In genomic region chr1:186790101-186790500, GRCh38 we compare ENCODE assay signal across 24 cellular contexts. TPM values are rescaled to one million over a fixed set of nuclear protein-coding genes. Genes with fewer than 3 reads are reported as not detected.
"Had no signal": no experiment of that assay in that cellular context is flagged by ENCODE, and none has a peak within 500 bp of the region (broad histone marks: within the 10 kb centered on the region; RNA-seq: fewer than 3 reads in every experiment).

No MANE protein-coding gene starts in this region.

- H3K36me3 Mint-ChIP-seq: memory B cell; mesothelial cell of epicardium; natural killer cell; stimulated activated memory B cell treated with anti-CD40 and anti-IgM and Interleukin-4, amounts not matched to agents 10 μg/mL and 1 μg/mL and 100 μg/mL, for 72 hours; type B pancreatic cell had no signal

- H3K27me3 ChIP-seq: gastroesophageal sphincter, left lung, spleen, thyroid gland, uterus had no signal

- H3K36me3 ChIP-seq: gastroesophageal sphincter, left lung, lower lobe of right lung, spleen, thyroid gland, uterus had no signal

- H3K27me3 Mint-ChIP-seq: memory B cell; stimulated activated memory B cell treated with anti-CD40 and anti-IgM and Interleukin-4, amounts not matched to agents 10 μg/mL and 1 μg/mL and 100 μg/mL, for 72 hours; type B pancreatic cell had no signal

- H3K27ac ChIP-seq: coronary artery, gastroesophageal sphincter, left lung, lower lobe of right lung, spleen, thyroid gland, uterus had no signal

- ATAC-seq: gastroesophageal sphincter; left lung; lower lobe of right lung; natural killer cell; sciatic nerve; stimulated activated memory B cell treated with anti-CD40 and anti-IgM and Interleukin-4, amounts not matched to agents 10 μg/mL and 1 μg/mL and 100 μg/mL, for 72 hours had no signal

- DNase-seq: effector CD4-positive, alpha-beta T cell; endodermal cell; erythroblast; foreskin fibroblast; glutamatergic neuron; left lung; lower lobe of right lung; natural killer cell; posterior cingulate gyrus; spleen; stimulated activated CD4-positive, alpha-beta T cell treated with anti-CD3 and anti-CD28 coated beads, Interleukin-15, amount 100 ng/mL, for 24 hours; stimulated activated CD4-positive, alpha-beta T cell treated with anti-CD3 and anti-CD28 coated beads, Interleukin-1b, Interleukin-23, amount 100 ng/mL, for 48 hours; stimulated activated CD4-positive, alpha-beta T cell treated with anti-CD3 and anti-CD28 coated beads, Interleukin-4, amount 100 ng/mL, for 24 hours; thyroid gland; uterus had no signal

- H3K9me3 Mint-ChIP-seq: endodermal cell, type B pancreatic cell had no signal

- H3K4me3 Mint-ChIP-seq: endodermal cell; memory B cell; mesothelial cell of epicardium; natural killer cell; neural crest cell; stimulated activated memory B cell treated with anti-CD40 and anti-IgM and Interleukin-4, amounts not matched to agents 10 μg/mL and 1 μg/mL and 100 μg/mL, for 72 hours; type B pancreatic cell had no signal

- H3K4me1 Mint-ChIP-seq: endodermal cell; memory B cell; mesothelial cell of epicardium; neural crest cell; stimulated activated memory B cell treated with anti-CD40 and anti-IgM and Interleukin-4, amounts not matched to agents 10 μg/mL and 1 μg/mL and 100 μg/mL, for 72 hours had no signal

- H3K27ac Mint-ChIP-seq: endodermal cell; memory B cell; mesothelial cell of epicardium; natural killer cell; stimulated activated memory B cell treated with anti-CD40 and anti-IgM and Interleukin-4, amounts not matched to agents 10 μg/mL and 1 μg/mL and 100 μg/mL, for 72 hours; type B pancreatic cell had no signal

- H3K9me3 ChIP-seq: gastroesophageal sphincter, left lung, lower lobe of right lung, spleen, thyroid gland, uterus had no signal

- H3K4me3 ChIP-seq: coronary artery, gastroesophageal sphincter, left lung, lower lobe of right lung, spleen, thyroid gland, uterus had no signal

- H3K4me1 ChIP-seq: gastroesophageal sphincter, left lung, lower lobe of right lung, spleen, thyroid gland, uterus had no signal

RNA-seq across cellular contexts. Expression of gene PLA2G4A, which starts 38.6 kb away (rescaled TPM):
- total RNA-seq: myocyte had no signal
